Comparison of ENCODE assay signal across 28 cellular contexts in genomic region chrX:148417934-148418333, GRCh38.
DNase-seq lines count a peak whose midpoint lies in the region; ATAC-seq, FAIRE-seq and TF ChIP-seq lines count a peak whose summit lies in the region.
"Had no signal": no experiment of that assay in that cellular context is flagged by ENCODE, and none has a peak within 500 bp of the region (broad histone marks: within the 10 kb centered on the region; RNA-seq: fewer than 3 reads in every experiment).

No MANE protein-coding gene starts in this region.

- no peak for TF ChIP-seq CTCF in bronchial epithelial cell (IDR thresholded peaks at IDR 0.05; ENCODE audit: insufficient read depth, low read length, severe bottlenecking)

- no peak overlapping the region for H3K4me3 Mint-ChIP-seq in stimulated activated effector memory CD8-positive, alpha-beta T cell treated with anti-CD3 and anti-CD28 coated beads, Interleukin-12 subunit alpha, Interleukin-12 subunit beta, amount 100 ng/mL, for 72 hours
- H3K4me3 Mint-ChIP-seq in activated naive CD8-positive, alpha-beta T cell treated with anti-CD3 and anti-CD28 coated beads, Interleukin-2, amount 50 U/mL, for 24 hours: no peak overlapping the region
- H3K4me3 Mint-ChIP-seq: activated B cell treated with CpG ODN at 0.5 μM for 24 hours; activated CD4-positive, alpha-beta memory T cell treated with anti-CD3 and anti-CD28 coated beads for 36 hours; CD4-positive, alpha-beta T cell; IgD-negative memory B cell; nephron; T-helper 2 cell treated with Interferon-gamma antibody and Interleukin-4, amounts not matched to agents 5 μg/mL and 100 μg/mL, for 36 hours had no signal

- H3K4me1 Mint-ChIP-seq in stimulated activated effector memory CD8-positive, alpha-beta T cell treated with anti-CD3 and anti-CD28 coated beads, Interleukin-12 subunit alpha, Interleukin-12 subunit beta, amount 100 ng/mL, for 72 hours: peaks cover 7% of the 10 kb centered on the region
- peaks cover 12% of the 10 kb centered on the region for H3K4me1 Mint-ChIP-seq in activated naive CD8-positive, alpha-beta T cell treated with anti-CD3 and anti-CD28 coated beads, Interleukin-2, amount 50 U/mL, for 24 hours
- H3K4me1 Mint-ChIP-seq: nephron had no signal

- H3K36me3 ChIP-seq in bronchial epithelial cell (ENCODE audit: control insufficient read depth, insufficient read depth, low read length): no peaks in the 10 kb centered on the region
- H3K36me3 ChIP-seq: adrenal gland, cardiac muscle cell, right lobe of liver had no signal

- H3K27ac Mint-ChIP-seq in stimulated activated effector memory CD8-positive, alpha-beta T cell treated with anti-CD3 and anti-CD28 coated beads, Interleukin-12 subunit alpha, Interleukin-12 subunit beta, amount 100 ng/mL, for 72 hours: no peak overlapping the region
- H3K27ac Mint-ChIP-seq in activated naive CD8-positive, alpha-beta T cell treated with anti-CD3 and anti-CD28 coated beads, Interleukin-2, amount 50 U/mL, for 24 hours: no peak overlapping the region
- H3K27ac Mint-ChIP-seq: activated B cell treated with CpG ODN at 0.5 μM for 24 hours; activated CD4-positive, alpha-beta memory T cell treated with anti-CD3 and anti-CD28 coated beads for 36 hours; CD4-positive, alpha-beta T cell; nephron; T-helper 2 cell treated with Interferon-gamma antibody and Interleukin-4, amounts not matched to agents 5 μg/mL and 100 μg/mL, for 36 hours had no signal

- no peaks in the 10 kb centered on the region for H3K27me3 Mint-ChIP-seq in activated naive CD8-positive, alpha-beta T cell treated with anti-CD3 and anti-CD28 coated beads, Interleukin-2, amount 50 U/mL, for 24 hours
- H3K27me3 Mint-ChIP-seq: activated B cell treated with CpG ODN at 0.5 μM for 24 hours; activated CD4-positive, alpha-beta memory T cell treated with anti-CD3 and anti-CD28 coated beads for 36 hours; CD4-positive, alpha-beta T cell; IgD-negative memory B cell had no signal

- H3K36me3 Mint-ChIP-seq in stimulated activated effector memory CD8-positive, alpha-beta T cell treated with anti-CD3 and anti-CD28 coated beads, Interleukin-12 subunit alpha, Interleukin-12 subunit beta, amount 100 ng/mL, for 72 hours: no peaks in the 10 kb centered on the region
- H3K36me3 Mint-ChIP-seq in activated naive CD8-positive, alpha-beta T cell treated with anti-CD3 and anti-CD28 coated beads, Interleukin-2, amount 50 U/mL, for 24 hours (ENCODE audit: low read depth): no peaks in the 10 kb centered on the region
- H3K36me3 Mint-ChIP-seq: activated CD4-positive, alpha-beta memory T cell treated with anti-CD3 and anti-CD28 coated beads for 36 hours had no signal

- peaks cover 5% of the 10 kb centered on the region for H3K9me3 Mint-ChIP-seq in stimulated activated effector memory CD8-positive, alpha-beta T cell treated with anti-CD3 and anti-CD28 coated beads, Interleukin-12 subunit alpha, Interleukin-12 subunit beta, amount 100 ng/mL, for 72 hours
- peaks cover 4% of the 10 kb centered on the region for H3K9me3 Mint-ChIP-seq in activated naive CD8-positive, alpha-beta T cell treated with anti-CD3 and anti-CD28 coated beads, Interleukin-2, amount 50 U/mL, for 24 hours
- H3K9me3 Mint-ChIP-seq: activated B cell treated with CpG ODN at 0.5 μM for 24 hours; activated CD4-positive, alpha-beta memory T cell treated with anti-CD3 and anti-CD28 coated beads for 36 hours had no signal

- no peak overlapping the region for H3K4me3 ChIP-seq in bronchial epithelial cell (ENCODE audit: low read depth, low read length)
- H3K4me3 ChIP-seq: adrenal gland, cardiac muscle cell, right lobe of liver had no signal

- ATAC-seq in GM18502 (IDR thresholded peaks at IDR 0.05; ENCODE audit: poor library complexity, unreplicated experiment) (peak; percentile 68), HG03571 (IDR thresholded peaks at IDR 0.05; ENCODE audit: unreplicated experiment) (no peak)
- peak; percentile 47 for ATAC-seq in stimulated activated effector memory CD8-positive, alpha-beta T cell treated with anti-CD3 and anti-CD28 coated beads, Interleukin-12 subunit alpha, Interleukin-12 subunit beta, amount 100 ng/mL, for 72 hours
- ATAC-seq in activated naive CD8-positive, alpha-beta T cell treated with anti-CD3 and anti-CD28 coated beads, Interleukin-2, amount 50 U/mL, for 24 hours: no peak
- ATAC-seq: left ventricle myocardium superior, right lobe of liver, SK-N-SH treated with all-trans-retinoic acid at 6 μM for 48 hours had no signal

- H3K27me3 ChIP-seq in bronchial epithelial cell (ENCODE audit: control insufficient read depth, insufficient read depth, low read length): no peaks in the 10 kb centered on the region
- H3K27me3 ChIP-seq: adrenal gland, cardiac muscle cell, right lobe of liver had no signal

- DNase-seq in HT1080 (ENCODE audit: low read depth) (peak; percentile 70), bronchial epithelial cell (ENCODE audit: low read depth) (peak; percentile 45), NCI-H187 treated with DMSO at 0.1 percent for 48 hours (lab: John Stamatoyannopoulos, UW) (no peak)
- no peak for DNase-seq in stimulated activated effector memory CD8-positive, alpha-beta T cell treated with anti-CD3 and anti-CD28 coated beads, Interleukin-12 subunit alpha, Interleukin-12 subunit beta, amount 100 ng/mL, for 72 hours (ENCODE audit: low spot score in 2 of 2)
- DNase-seq in activated naive CD8-positive, alpha-beta T cell treated with anti-CD3 and anti-CD28 coated beads, Interleukin-2, amount 50 U/mL, for 24 hours: no peak
- DNase-seq: activated B cell treated with CpG ODN at 0.5 μM for 24 hours; activated CD4-positive, alpha-beta memory T cell treated with anti-CD3 and anti-CD28 coated beads for 36 hours; activated T-cell treated with anti-CD3 and anti-CD28 coated beads for 4 hours; adrenal gland; CD4-positive, alpha-beta T cell; DMS 273 treated with DMSO at 0.1 percent for 48 hours; hippocampal formation; left ventricle myocardium superior; NCI-H146; NCI-H2171 treated with DMSO at 0.1 percent for 48 hours; NCI-H526; right lobe of liver; stimulated activated CD4-positive, alpha-beta T cell treated with anti-CD3 and anti-CD28 coated beads, Interleukin-15, amount 100 ng/mL, for 24 hours; stimulated activated CD8-positive, alpha-beta memory T cell treated with anti-CD3 and anti-CD28 coated beads, Interleukin-4, amount 100 ng/mL, for 48 hours; substantia nigra had no signal

- FAIRE-seq in bronchial epithelial cell (lab: Jason Lieb, UNC): no peak
- FAIRE-seq: endometrium had no signal

Comparison
In these comparisons a context has a peak if more than half of its experiments do, and no peak if none do; other contexts are left out.
1. ATAC-seq: peak in GM18502 (single experiment) and stimulated activated effector memory CD8-positive, alpha-beta T cell treated with anti-CD3 and anti-CD28 coated beads, Interleukin-12 subunit alpha, Interleukin-12 subunit beta, amount 100 ng/mL, for 72 hours (single experiment); none in activated naive CD8-positive, alpha-beta T cell treated with anti-CD3 and anti-CD28 coated beads, Interleukin-2, amount 50 U/mL, for 24 hours (single experiment) and HG03571 (single experiment).
2. DNase-seq: peak in HT1080 (single experiment) and bronchial epithelial cell (single experiment); none in stimulated activated effector memory CD8-positive, alpha-beta T cell treated with anti-CD3 and anti-CD28 coated beads, Interleukin-12 subunit alpha, Interleukin-12 subunit beta, amount 100 ng/mL, for 72 hours (0 of 2), activated naive CD8-positive, alpha-beta T cell treated with anti-CD3 and anti-CD28 coated beads, Interleukin-2, amount 50 U/mL, for 24 hours (single experiment) and NCI-H187 treated with DMSO at 0.1 percent for 48 hours (single experiment).